ENCODE assay signal across 11 cellular contexts in genomic region chr6:97294451-97294850, GRCh38. TPM values are rescaled to one million over a fixed set of nuclear protein-coding genes. Genes with fewer than 3 reads are reported as not detected.
DNase-seq lines count a peak whose midpoint lies in the region; ATAC-seq, FAIRE-seq and TF ChIP-seq lines count a peak whose summit lies in the region.
"Had no signal": no experiment of that assay in that cellular context is flagged by ENCODE, and none has a peak within 500 bp of the region (broad histone marks: within the 10 kb centered on the region; RNA-seq: fewer than 3 reads in every experiment).

No MANE protein-coding gene starts in this region.

- TF ChIP-seq RAD21 in K562 (CRISPR knock-in tag; conservative IDR thresholded peaks at IDR 0.05 in 1 of 2, IDR thresholded peaks at IDR 0.05 in 1 of 2) = no peak

- H4K20me1 ChIP-seq in K562 (replicated peaks; ENCODE audit: control insufficient read depth, insufficient read depth, low read length) = no peaks in the 10 kb centered on the region

- H3K4me3 ChIP-seq in GM12865 (ENCODE audit: low read depth, low read length) (no peak overlapping the region), K562 (no peak overlapping the region)

- intact Hi-C loops in K562 (cut with micrococcal nuclease) = no loop called here

- H3K27ac ChIP-seq in K562 (ENCODE audit: extremely low read depth, low read depth, low read length) = no peak overlapping the region

- no peaks in the 10 kb centered on the region for H3K4me1 ChIP-seq in K562 (replicated peaks in 1 of 2; ENCODE audit: control insufficient read depth in 2 of 2, insufficient read depth in 2 of 2, low read length in 2 of 2)

- TF ChIP-seq CTCF in GM12865 (IDR thresholded peaks at IDR 0.05; ENCODE audit: insufficient read depth, low read depth, low read length, missing control alignments) (no peak), K562 (IDR thresholded peaks at IDR 0.05 in 2 of 3, conservative IDR thresholded peaks at IDR 0.05 in 1 of 3; ENCODE audit: insufficient read depth in 2 of 3, low read depth in 1 of 3, low read length in 3 of 3) (no peak)

- no peaks in the 10 kb centered on the region; a peak in 3 of 5 replicates for H3K27me3 ChIP-seq in K562 (ENCODE audit: control insufficient read depth in 2 of 2, insufficient read depth in 2 of 2, low read length in 2 of 2)

- no peaks in the 10 kb centered on the region for H3K9me1 ChIP-seq in K562 (ENCODE audit: control insufficient read depth, insufficient read depth, low read length)

- POLR2A ChIA-PET in K562 (lab: Yijun Ruan, JAX) = no interaction called here
- POLR2A ChIA-PET in activated CD8-positive, alpha-beta T cell treated with anti-CD3 and anti-CD28 coated beads, Interleukin-2, amount 10 ng/mL, durations not matched to agents 7 days and 5 days (lab: Charles Lee) = no interaction called here

- no peaks in the 10 kb centered on the region for H3K9me3 ChIP-seq in K562 (replicated peaks; ENCODE audit: control insufficient read depth, insufficient read depth, low read depth, low read length)

- H2AFZ ChIP-seq in K562 (ENCODE audit: low read depth, low read length) = no peak overlapping the region

- no peak overlapping the region for H3K9ac ChIP-seq in K562 (ENCODE audit: insufficient read depth in 1 of 2, low read depth in 2 of 2, low read length in 2 of 2)

- peaks cover 3% of the 10 kb centered on the region for H3K36me3 Mint-ChIP-seq in memory B cell
- H3K36me3 Mint-ChIP-seq in activated CD8-positive, alpha-beta T cell treated with anti-CD3 and anti-CD28 coated beads, Interleukin-2, amount 10 ng/mL, durations not matched to agents 7 days and 5 days (ENCODE audit: low read depth) = no peaks in the 10 kb centered on the region

- FAIRE-seq in K562 (lab: Jason Lieb, UNC) = no peak

- peaks cover 6% of the 10 kb centered on the region for H3K9me3 Mint-ChIP-seq in memory B cell
- H3K9me3 Mint-ChIP-seq in activated CD8-positive, alpha-beta T cell treated with anti-CD3 and anti-CD28 coated beads, Interleukin-2, amount 10 ng/mL, durations not matched to agents 7 days and 5 days (ENCODE audit: insufficient read depth) = no peaks in the 10 kb centered on the region
- H3K9me3 Mint-ChIP-seq: activated CD8-positive, alpha-beta T cell treated with anti-CD3 and anti-CD28 coated beads for 36 hours; activated naive CD4-positive, alpha-beta T cell treated with anti-CD3 and anti-CD28 coated beads, Interleukin-2, amount 50 U/mL, for 72 hours had no signal

- no TSS peak for BruUV-seq in K562 (replicated peaks; lab: Mats Ljungman, UMichigan)

- H3K4me2 ChIP-seq in K562 (ENCODE audit: insufficient read depth, low read length) = no peak overlapping the region

- no peak for ATAC-seq in K562
- ATAC-seq in memory B cell (ENCODE audit: low read depth) = no peak
- ATAC-seq in activated CD8-positive, alpha-beta T cell treated with anti-CD3 and anti-CD28 coated beads, Interleukin-2, amount 10 ng/mL, durations not matched to agents 7 days and 5 days = no peak
- ATAC-seq: activated CD8-positive, alpha-beta T cell treated with anti-CD3 and anti-CD28 coated beads for 36 hours; activated naive CD4-positive, alpha-beta T cell treated with anti-CD3 and anti-CD28 coated beads, Interleukin-2, amount 50 U/mL, for 72 hours had no signal

- no peak for TF ChIP-seq POLR2A in K562 (conservative IDR thresholded peaks at IDR 0.05)

- peaks cover 18% of the 10 kb centered on the region for H3K27me3 Mint-ChIP-seq in memory B cell
- H3K27me3 Mint-ChIP-seq in activated CD8-positive, alpha-beta T cell treated with anti-CD3 and anti-CD28 coated beads, Interleukin-2, amount 10 ng/mL, durations not matched to agents 7 days and 5 days (ENCODE audit: low read depth) = peaks cover 21% of the 10 kb centered on the region

- no peak overlapping the region for H3K27ac Mint-ChIP-seq in memory B cell
- H3K27ac Mint-ChIP-seq in activated CD8-positive, alpha-beta T cell treated with anti-CD3 and anti-CD28 coated beads, Interleukin-2, amount 10 ng/mL, durations not matched to agents 7 days and 5 days = no peak overlapping the region
- H3K27ac Mint-ChIP-seq: activated CD8-positive, alpha-beta T cell treated with anti-CD3 and anti-CD28 coated beads for 36 hours; activated naive CD4-positive, alpha-beta T cell treated with anti-CD3 and anti-CD28 coated beads, Interleukin-2, amount 50 U/mL, for 72 hours had no signal

- in situ Hi-C loops in K562 (cut with MboI) = no loop called here

- H3K4me3 Mint-ChIP-seq in memory B cell = peak overlapping the region; percentile 16
- no peak overlapping the region for H3K4me3 Mint-ChIP-seq in activated CD8-positive, alpha-beta T cell treated with anti-CD3 and anti-CD28 coated beads, Interleukin-2, amount 10 ng/mL, durations not matched to agents 7 days and 5 days
- H3K4me3 Mint-ChIP-seq: activated CD8-positive, alpha-beta T cell treated with anti-CD3 and anti-CD28 coated beads for 36 hours had no signal

- no peaks in the 10 kb centered on the region for H3K4me1 Mint-ChIP-seq in memory B cell
- H3K4me1 Mint-ChIP-seq in activated CD8-positive, alpha-beta T cell treated with anti-CD3 and anti-CD28 coated beads, Interleukin-2, amount 10 ng/mL, durations not matched to agents 7 days and 5 days (ENCODE audit: low read depth) = no peaks in the 10 kb centered on the region

- no peaks in the 10 kb centered on the region for H3K79me2 ChIP-seq in K562 (ENCODE audit: control insufficient read depth, insufficient read depth, low read length)

- peak; percentile 52 for DNase-seq in GM12865 (ENCODE audit: low read depth)
- peak; percentile 82 for DNase-seq in HCEC 1CT
- DNase-seq in K562 (ENCODE audit: extremely low read depth in 1 of 4, low spot score in 3 of 4) = no peak
- no peak for DNase-seq in memory B cell (ENCODE audit: low spot score in 2 of 2)
- no peak for DNase-seq in stimulated activated CD4-positive, alpha-beta T cell treated with anti-CD3 and anti-CD28 coated beads, Interleukin-12 subunit alpha, Interleukin-12 subunit beta, amount 100 ng/mL, for 4 hours
- DNase-seq in activated CD8-positive, alpha-beta T cell treated with anti-CD3 and anti-CD28 coated beads, Interleukin-2, amount 10 ng/mL, durations not matched to agents 7 days and 5 days = no peak
- no peak for DNase-seq in NCI-H128 (lab: John Stamatoyannopoulos, UW; ENCODE audit: unreplicated experiment)
- DNase-seq: activated CD8-positive, alpha-beta T cell treated with anti-CD3 and anti-CD28 coated beads for 36 hours; NCI-H2107; stimulated activated CD4-positive, alpha-beta T cell treated with anti-CD3 and anti-CD28 coated beads, Interleukin-4, amount 100 ng/mL, for 4 hours had no signal

- TF ChIP-seq EP300 in K562 (IDR thresholded peaks at IDR 0.05; ENCODE audit: low read length) = no peak

- H3K36me3 ChIP-seq in K562 (ENCODE audit: control insufficient read depth, insufficient read depth, low read length) = no peaks in the 10 kb centered on the region

- CTCF ChIA-PET in K562 (lab: Yijun Ruan, JAX; ENCODE audit: low intra/inter-chr PET ratio) = no interaction called here
- CTCF ChIA-PET in activated CD8-positive, alpha-beta T cell treated with anti-CD3 and anti-CD28 coated beads, Interleukin-2, amount 10 ng/mL, durations not matched to agents 7 days and 5 days (lab: Charles Lee) = no interaction called here

- WGBS in K562 (ENCODE audit: insufficient coverage, low coverage, missing lambda C conversion rate) = 8% methylated on average over 3 of the region's 3 CpGs

TF ChIP-seq in K562, 482 proteins besides CTCF, POLR2A, EP300 and RAD21:
- TF ChIP-seq NRF1 (conservative IDR thresholded peaks at IDR 0.05 in 1 of 2, IDR thresholded peaks at IDR 0.05 in 1 of 2) (peak; percentile 45 to 48; a peak in 2 of 4 replicates), ZNF384 (IDR thresholded peaks at IDR 0.05; ENCODE audit: low read depth, low read length) (no peak)
TF ChIP-seq in K562: peak in this region for 1.

RNA-seq across cellular contexts. Expression of gene MMS22L, which starts 11.4 kb away (rescaled TPM):
- total RNA-seq in K562 (2011; cell fraction: chromatin; rRNA removed; ENCODE audit: low replicate concordance) = 83.5 and 190 TPM in 2 replicates
- 30.9 and 48.4 TPM in 2 replicates for total RNA-seq in K562 (2011; cell fraction: nucleolus; rRNA removed)
- total RNA-seq in K562 (2011; cell fraction: nucleoplasm; rRNA removed) = 61.4 and 81.8 TPM in 2 replicates
- 18.5 and 19.3 TPM in 2 replicates for total RNA-seq in K562 (2014; rRNA removed)
- 59.5 and 72.5 TPM in 2 replicates for total RNA-seq in K562 (2014; rRNA removed; fragmentation: Illumina TruSeq; extraction: Trizol)
- 46.4 and 53.6 TPM in 2 replicates for total RNA-seq in K562 (2015; rRNA removed; fragmentation: Illumina TruSeq; extraction: Trizol)
- 35.8 and 39.4 TPM in 2 replicates for total RNA-seq in K562 (2021)
- polyA plus RNA-seq in K562 (2011; rRNA removed) = 29.6 and 37.7 TPM in 2 replicates
- polyA plus RNA-seq in K562 (2011; cell fraction: cytosol; rRNA removed) = 5.4 and 16.8 TPM in 2 replicates
- 21.2 and 25.8 TPM in 2 replicates for polyA plus RNA-seq in K562 (2011; cell fraction: nucleus; rRNA removed)
- polyA plus RNA-seq in K562 (2012) = 15.7 and 18.4 TPM in 2 replicates
- 26.9 and 27.8 TPM in 2 replicates for polyA plus RNA-seq in K562 (2014; fragmentation: Illumina TruSeq; extraction: Trizol)
- 10 to 100 TPM; 13.0 to 13.1 TPM for polyA plus RNA-seq in K562 (2014; fragmentation: Nextera tagmentation; extraction: Ambion mirVana)
- 16.6 and 18.7 TPM in 2 replicates for polyA plus RNA-seq in K562 (2014; rRNA removed)
- 125 and 136 TPM in 2 replicates for polyA minus RNA-seq in K562 (2011; rRNA and poly(A)+ RNA removed)
- polyA minus RNA-seq in K562 (2011; cell fraction: cytosol; rRNA and poly(A)+ RNA removed) = 19.9 and 31.5 TPM in 2 replicates
- 85.4 and 147 TPM in 2 replicates for polyA minus RNA-seq in K562 (2011; cell fraction: nucleus; rRNA and poly(A)+ RNA removed)
- 10 to 100 TPM; 41.7 to 45.1 TPM for total RNA-seq in activated CD8-positive, alpha-beta T cell treated with anti-CD3 and anti-CD28 coated beads, Interleukin-2, amount 10 ng/mL, durations not matched to agents 7 days and 5 days

Comparison
In these comparisons a context has a peak if more than half of its experiments do, and no peak if none do; other contexts are left out.
1. DNase-seq: peak in GM12865 (single experiment) and HCEC 1CT (single experiment); none in K562 (0 of 4), memory B cell (0 of 2), stimulated activated CD4-positive, alpha-beta T cell treated with anti-CD3 and anti-CD28 coated beads, Interleukin-12 subunit alpha, Interleukin-12 subunit beta, amount 100 ng/mL, for 4 hours (single experiment), activated CD8-positive, alpha-beta T cell treated with anti-CD3 and anti-CD28 coated beads, Interleukin-2, amount 10 ng/mL, durations not matched to agents 7 days and 5 days (single experiment) and NCI-H128 (single experiment).